Comparison of ENCODE assay signal across 11 cellular contexts in genomic region chr21:35324372-35325220, GRCh38.
A peak's percentile ranks its signal among the peaks of the same experiment; 100 is the strongest.
DNase-seq lines count a peak whose midpoint lies in the region; ATAC-seq and TF ChIP-seq lines count a peak whose summit lies in the region.
"Had no signal": no experiment of that assay in that cellular context is flagged by ENCODE, and none has a peak within 500 bp of the region (broad histone marks: within the 10 kb centered on the region; RNA-seq: fewer than 3 reads in every experiment).

No MANE protein-coding gene starts in this region.

- intact Hi-C loops in ovary (cut with DNase I), result no loop called here

- H3K27ac ChIP-seq in Peyer's patch, result peak overlapping the region; percentile 1 to 72 (median 25)
- H3K27ac ChIP-seq in ovary, result peak overlapping the region; percentile 7 to 33
- H3K27ac ChIP-seq: KMS-11 had no signal

- H3K4me1 ChIP-seq in Peyer's patch, result no peaks in the 10 kb centered on the region
- peaks cover 8% of the 10 kb centered on the region for H3K4me1 ChIP-seq in ovary (ENCODE audit: insufficient read depth)

- H3K9me3 ChIP-seq in Peyer's patch (no peaks in the 10 kb centered on the region), ovary (no peaks in the 10 kb centered on the region)

- no peak for TF ChIP-seq EP300 in ovary (IDR thresholded peaks at IDR 0.05)

- TF ChIP-seq POLR2A in Peyer's patch (IDR thresholded peaks at IDR 0.05) (no peak), ovary (IDR thresholded peaks at IDR 0.05) (no peak)

- DNase-seq in AG09309 (ENCODE audit: low read depth) (peak; percentile 57), Peyer's patch (no peak), fibroblast of peridontal ligament (ENCODE audit: extremely low read depth) (peak; percentile 78), ovary (peak; percentile 29 to 64 (median 41)), NCI-H2196 treated with DMSO at 0.1 percent for 48 hours (lab: John Stamatoyannopoulos, UW; ENCODE audit: unreplicated experiment) (no peak), epidermal melanocyte (ENCODE audit: insufficient read length, low spot score) (no peak)
- DNase-seq: activated CD4-positive, alpha-beta memory T cell treated with anti-CD3 and anti-CD28 coated beads, Interleukin-2, amount 10 ng/mL, durations not matched to agents 7 days and 5 days; CD8-positive, alpha-beta memory T cell had no signal

- H3K27me3 ChIP-seq in Peyer's patch (no peaks in the 10 kb centered on the region), ovary (no peaks in the 10 kb centered on the region)

- H3K36me3 ChIP-seq in Peyer's patch, result no peaks in the 10 kb centered on the region
- H3K36me3 ChIP-seq in ovary, result no peaks in the 10 kb centered on the region

- ATAC-seq in GM18861 (IDR thresholded peaks at IDR 0.05; ENCODE audit: unreplicated experiment), result no peak
- ATAC-seq in GM21360 (IDR thresholded peaks at IDR 0.05; ENCODE audit: unreplicated experiment), result no peak

- 50 to 62% (median 57%) methylated on average over 14 of the region's 14 CpGs for WGBS in ovary, 3 donors

- no peak overlapping the region for H3K4me3 ChIP-seq in AG09309 (ENCODE audit: control insufficient read depth, low read depth, low read length)
- no peak overlapping the region for H3K4me3 ChIP-seq in Peyer's patch
- H3K4me3 ChIP-seq in ovary, result no peak overlapping the region

- TF ChIP-seq CTCF in AG09309 (IDR thresholded peaks at IDR 0.05; ENCODE audit: control insufficient read depth, insufficient read depth, low read depth, low read length, missing control alignments) (no peak), Peyer's patch (IDR thresholded peaks at IDR 0.05) (no peak), ovary (IDR thresholded peaks at IDR 0.05) (no peak)

Comparison
In these comparisons a context has a peak if more than half of its experiments do, and no peak if none do; other contexts are left out.
1. DNase-seq: peak in AG09309 (single experiment), fibroblast of peridontal ligament (single experiment) and ovary (5 of 5); none in Peyer's patch (0 of 3), NCI-H2196 treated with DMSO at 0.1 percent for 48 hours (single experiment) and epidermal melanocyte (single experiment).